Comparison of ENCODE assay signal across 16 cellular contexts in genomic region chr1:226903819-226904710, GRCh38. TPM values are rescaled to one million over a fixed set of nuclear protein-coding genes. Genes with fewer than 3 reads are reported as not detected.
DNase-seq lines count a peak whose midpoint lies in the region; ATAC-seq, FAIRE-seq and TF ChIP-seq lines count a peak whose summit lies in the region.
"Had no signal": no experiment of that assay in that cellular context is flagged by ENCODE, and none has a peak within 500 bp of the region (broad histone marks: within the 10 kb centered on the region; RNA-seq: fewer than 3 reads in every experiment).

No MANE protein-coding gene starts in this region.

- peaks cover 13% of the 10 kb centered on the region for H3K4me1 Mint-ChIP-seq in MCF 10A (ENCODE audit: insufficient read depth, unreplicated experiment)

- peak; percentile 72 for DNase-seq in MCF 10A (ENCODE audit: unreplicated experiment)
- DNase-seq in breast epithelium (ENCODE audit: low spot score in 2 of 2) = no peak
- no peak for DNase-seq in K562 (ENCODE audit: extremely low read depth in 1 of 4, low spot score in 3 of 4)
- peak; percentile 64 for DNase-seq in left kidney (ENCODE audit: low read depth, low spot score)
- DNase-seq in uterus = peak; percentile 62 to 80
- DNase-seq in HK-2 (ENCODE audit: unreplicated experiment) = no peak
- DNase-seq: activated T-cell treated with anti-CD3 and anti-CD28 coated beads for 4 hours; KBM-7; NCI-H226; stimulated activated CD4-positive, alpha-beta T cell treated with anti-CD3 and anti-CD28 coated beads, Interleukin-1b, Interleukin-23, amount 100 ng/mL, for 48 hours; stimulated activated naive CD4-positive, alpha-beta T cell treated with Interleukin-2 at 50 U/mL for 16 hours had no signal

- H3K36me3 Mint-ChIP-seq in MCF 10A (ENCODE audit: insufficient read depth, unreplicated experiment) = peaks cover 4% of the 10 kb centered on the region

- no peaks in the 10 kb centered on the region for H4K20me1 ChIP-seq in K562 (replicated peaks; ENCODE audit: control insufficient read depth, insufficient read depth, low read length)

- TF ChIP-seq CTCF in MCF 10A (IDR thresholded peaks at IDR 0.05; ENCODE audit: unreplicated experiment) (no peak), breast epithelium (IDR thresholded peaks at IDR 0.05) (no peak), K562 (IDR thresholded peaks at IDR 0.05 in 2 of 3, conservative IDR thresholded peaks at IDR 0.05 in 1 of 3; ENCODE audit: insufficient read depth in 2 of 3, low read depth in 1 of 3, low read length in 3 of 3) (no peak), uterus (IDR thresholded peaks at IDR 0.05) (no peak)

- no peak for TF ChIP-seq RAD21 in K562 (CRISPR knock-in tag; conservative IDR thresholded peaks at IDR 0.05 in 1 of 2, IDR thresholded peaks at IDR 0.05 in 1 of 2)

- WGBS in K562 (ENCODE audit: insufficient coverage, low coverage, missing lambda C conversion rate) = 57% methylated on average over 12 of the region's 12 CpGs

- in situ Hi-C loops in K562 (cut with MboI) = no loop called here

- no peak for FAIRE-seq in K562 (lab: Jason Lieb, UNC)

- TF ChIP-seq POLR2A in breast epithelium (IDR thresholded peaks at IDR 0.05) = no peak
- no peak for TF ChIP-seq POLR2A in K562 (conservative IDR thresholded peaks at IDR 0.05)
- TF ChIP-seq POLR2A in uterus (IDR thresholded peaks at IDR 0.05) = no peak

- POLR2A ChIA-PET in MCF 10A (lab: Yijun Ruan, JAX) (no interaction called here), K562 (lab: Yijun Ruan, JAX) (interaction anchor here (0.6 to 1.4 kb wide), 6 partner anchors 8 to 717 kb away, joined by 3 to 4 read pairs (median 3); no protein-coding TSS in a partner anchor)

- BruUV-seq in MCF 10A (replicated peaks; lab: Mats Ljungman, UMichigan) (no TSS peak), K562 (replicated peaks; lab: Mats Ljungman, UMichigan) (no TSS peak)

- no peaks in the 10 kb centered on the region for H3K79me2 ChIP-seq in K562 (ENCODE audit: control insufficient read depth, insufficient read depth, low read length)

- peak overlapping the region in 1 of 2 experiments; percentile 17; a peak in 1 of 4 replicates for H3K9ac ChIP-seq in K562 (ENCODE audit: insufficient read depth in 1 of 2, low read depth in 2 of 2, low read length in 2 of 2)

- H3K27me3 ChIP-seq in breast epithelium (no peaks in the 10 kb centered on the region), K562 (ENCODE audit: control insufficient read depth in 2 of 2, insufficient read depth in 2 of 2, low read length in 2 of 2) (no peaks in the 10 kb centered on the region), uterus (no peaks in the 10 kb centered on the region)
- H3K27me3 ChIP-seq: body of pancreas had no signal

- H3K36me3 ChIP-seq in breast epithelium = no peaks in the 10 kb centered on the region
- H3K36me3 ChIP-seq in K562 (ENCODE audit: control insufficient read depth, insufficient read depth, low read length) = peaks cover 10% of the 10 kb centered on the region; the same call in 2 of the 3 replicates
- no peaks in the 10 kb centered on the region for H3K36me3 ChIP-seq in uterus

- ATAC-seq in K562 (no peak), HG02884 (IDR thresholded peaks at IDR 0.05; ENCODE audit: unreplicated experiment) (no peak)
- ATAC-seq in activated CD4-positive, CD25-positive, alpha-beta regulatory T cell treated with anti-CD3 and anti-CD28 coated beads, Interleukin-2, amount 50 U/mL, for 24 hours = no peak
- ATAC-seq: body of pancreas had no signal

- H3K9me3 ChIP-seq in breast epithelium (no peaks in the 10 kb centered on the region), K562 (replicated peaks; ENCODE audit: control insufficient read depth, insufficient read depth, low read depth, low read length) (no peaks in the 10 kb centered on the region), uterus (no peaks in the 10 kb centered on the region)
- H3K9me3 ChIP-seq: body of pancreas, HAP-1 had no signal

- no peak overlapping the region for H3K4me3 Mint-ChIP-seq in MCF 10A (ENCODE audit: unreplicated experiment)

- no peaks in the 10 kb centered on the region for H3K9me3 Mint-ChIP-seq in MCF 10A (ENCODE audit: unreplicated experiment)

- H3K4me3 ChIP-seq in breast epithelium = no peak overlapping the region
- no peak overlapping the region for H3K4me3 ChIP-seq in K562
- H3K4me3 ChIP-seq in uterus = no peak overlapping the region
- H3K4me3 ChIP-seq: body of pancreas, HAP-1 had no signal

- H3K27ac ChIP-seq in breast epithelium (no peak overlapping the region), K562 (ENCODE audit: extremely low read depth, low read depth, low read length) (no peak overlapping the region), uterus (peak overlapping the region; percentile 35 to 52)
- H3K27ac ChIP-seq: body of pancreas, RWPE1 had no signal

- H3K4me1 ChIP-seq in breast epithelium (no peaks in the 10 kb centered on the region), K562 (replicated peaks in 1 of 2; ENCODE audit: control insufficient read depth in 2 of 2, insufficient read depth in 2 of 2, low read length in 2 of 2) (no peaks in the 10 kb centered on the region), uterus (no peaks in the 10 kb centered on the region)
- H3K4me1 ChIP-seq: body of pancreas, HAP-1 had no signal

- H3K27me3 Mint-ChIP-seq in MCF 10A (ENCODE audit: insufficient read depth, unreplicated experiment) = no peaks in the 10 kb centered on the region

- H3K9me1 ChIP-seq in K562 (ENCODE audit: control insufficient read depth, insufficient read depth, low read length) = no peaks in the 10 kb centered on the region

- intact Hi-C loops in MCF 10A (cut with micrococcal nuclease) (no loop called here), breast epithelium (cut with DNase I; ENCODE audit: low total_unique reads) (no loop called here), K562 (cut with micrococcal nuclease) (no loop called here), uterus (cut with DNase I; ENCODE audit: low total_unique reads) (no loop called here)

- no peak for TF ChIP-seq EP300 in K562 (IDR thresholded peaks at IDR 0.05; ENCODE audit: low read length)

- no peak overlapping the region for H3K4me2 ChIP-seq in K562 (ENCODE audit: insufficient read depth, low read length)

- H2AFZ ChIP-seq in K562 (ENCODE audit: low read depth, low read length) = no peak overlapping the region

- H3K27ac Mint-ChIP-seq in MCF 10A (ENCODE audit: low read depth, unreplicated experiment) = no peak overlapping the region

- CTCF ChIA-PET in MCF 10A (lab: Yijun Ruan, JAX) = interaction anchor here (0.6 kb wide), 1 partner anchor 34 kb away, joined by 3 read pairs; the partner anchor contains the start of gene PSEN2
- CTCF ChIA-PET in K562 (lab: Yijun Ruan, JAX; ENCODE audit: low intra/inter-chr PET ratio) = no interaction called here

TF ChIP-seq in K562, 482 proteins besides CTCF, POLR2A, EP300 and RAD21:
- TF ChIP-seq PHF20 (IDR thresholded peaks at IDR 0.05; ENCODE audit: partially characterized antibody) (no peak), ZNF121 (CRISPR knock-in tag; conservative IDR thresholded peaks at IDR 0.05) (peak; percentile 52), NFIC (IDR thresholded peaks at IDR 0.05) (peak; percentile 42; the same call in 1 of the 2 replicates), GABPB2 (CRISPR knock-in tag; conservative IDR thresholded peaks at IDR 0.05) (no peak), NR2C1 (IDR thresholded peaks at IDR 0.05) (no peak), NR2C1 (tag; IDR thresholded peaks at IDR 0.05) (no peak)
TF ChIP-seq in K562: peak in this region for 2.

RNA-seq across cellular contexts. Expression of gene PSEN2, which starts 33.6 kb away (rescaled TPM):
- total RNA-seq in MCF 10A (2022) = 31.3 and 31.8 TPM in 2 replicates
- 10 to 100 TPM; 27.8 to 31.9 (median 27.9) TPM for total RNA-seq in breast epithelium
- 26.0 and 76.1 TPM in 2 replicates for total RNA-seq in K562 (2011; cell fraction: chromatin; rRNA removed; ENCODE audit: low replicate concordance)
- 54.9 and 66.9 TPM in 2 replicates for total RNA-seq in K562 (2011; cell fraction: nucleolus; rRNA removed)
- 40.9 and 48.3 TPM in 2 replicates for total RNA-seq in K562 (2011; cell fraction: nucleoplasm; rRNA removed)
- 21.3 and 23.7 TPM in 2 replicates for total RNA-seq in K562 (2014; rRNA removed)
- total RNA-seq in K562 (2014; rRNA removed; fragmentation: Illumina TruSeq; extraction: Trizol) = 9.2 and 10.9 TPM in 2 replicates
- total RNA-seq in K562 (2015; rRNA removed; fragmentation: Illumina TruSeq; extraction: Trizol) = 15.1 and 15.2 TPM in 2 replicates
- 19.7 and 21.5 TPM in 2 replicates for total RNA-seq in K562 (2021)
- polyA plus RNA-seq in K562 (2011; rRNA removed) = 12.1 and 12.9 TPM in 2 replicates
- polyA plus RNA-seq in K562 (2011; cell fraction: cytosol; rRNA removed) = 13.0 and 21.6 TPM in 2 replicates
- 25.4 and 41.4 TPM in 2 replicates for polyA plus RNA-seq in K562 (2011; cell fraction: nucleus; rRNA removed)
- 15.3 and 17.8 TPM in 2 replicates for polyA plus RNA-seq in K562 (2012)
- polyA plus RNA-seq in K562 (2014; fragmentation: Illumina TruSeq; extraction: Trizol) = 13.7 and 15.4 TPM in 2 replicates
- polyA plus RNA-seq in K562 (2014; fragmentation: Nextera tagmentation; extraction: Ambion mirVana) = 1 to 10 TPM; 2.3 to 3.3 TPM
- 18.0 and 20.9 TPM in 2 replicates for polyA plus RNA-seq in K562 (2014; rRNA removed)
- 14.2 and 24.8 TPM in 2 replicates for polyA minus RNA-seq in K562 (2011; rRNA and poly(A)+ RNA removed)
- 6.5 and 10.5 TPM in 2 replicates for polyA minus RNA-seq in K562 (2011; cell fraction: cytosol; rRNA and poly(A)+ RNA removed)
- polyA minus RNA-seq in K562 (2011; cell fraction: nucleus; rRNA and poly(A)+ RNA removed) = 16.0 and 20.1 TPM in 2 replicates
- 10 to 100 TPM; 12.8 to 80.9 (median 31.3) TPM for total RNA-seq in uterus

RNA-seq across cellular contexts. Expression of gene COQ8A, which starts 36.0 kb away (rescaled TPM):
- 22.1 and 26.4 TPM in 2 replicates for total RNA-seq in MCF 10A (2022)
- 100 to 1,000 TPM in 1 of 3 donors, 10 to 100 TPM in 2; 51.8 to 307 (median 60.6) TPM for total RNA-seq in breast epithelium
- total RNA-seq in K562 (2011; cell fraction: chromatin; rRNA removed; ENCODE audit: low replicate concordance) = 36.8 and 53.6 TPM in 2 replicates
- 34.5 and 34.7 TPM in 2 replicates for total RNA-seq in K562 (2011; cell fraction: nucleolus; rRNA removed)
- 35.6 and 48.2 TPM in 2 replicates for total RNA-seq in K562 (2011; cell fraction: nucleoplasm; rRNA removed)
- total RNA-seq in K562 (2014; rRNA removed) = 40.1 and 45.0 TPM in 2 replicates
- total RNA-seq in K562 (2014; rRNA removed; fragmentation: Illumina TruSeq; extraction: Trizol) = 18.4 and 18.6 TPM in 2 replicates
- 20.5 and 20.7 TPM in 2 replicates for total RNA-seq in K562 (2015; rRNA removed; fragmentation: Illumina TruSeq; extraction: Trizol)
- total RNA-seq in K562 (2021) = 44.3 and 54.3 TPM in 2 replicates
- polyA plus RNA-seq in K562 (2011; rRNA removed) = 38.4 and 40.1 TPM in 2 replicates
- polyA plus RNA-seq in K562 (2011; cell fraction: cytosol; rRNA removed) = 36.3 and 44.9 TPM in 2 replicates
- polyA plus RNA-seq in K562 (2011; cell fraction: nucleus; rRNA removed) = 78.8 and 89.1 TPM in 2 replicates
- polyA plus RNA-seq in K562 (2012) = 27.1 and 42.6 TPM in 2 replicates
- 32.4 and 42.5 TPM in 2 replicates for polyA plus RNA-seq in K562 (2014; fragmentation: Illumina TruSeq; extraction: Trizol)
- 1 to 10 TPM; 2.6 to 4.1 TPM for polyA plus RNA-seq in K562 (2014; fragmentation: Nextera tagmentation; extraction: Ambion mirVana)
- polyA plus RNA-seq in K562 (2014; rRNA removed) = 38.0 and 45.7 TPM in 2 replicates
- 18.9 and 22.0 TPM in 2 replicates for polyA minus RNA-seq in K562 (2011; rRNA and poly(A)+ RNA removed)
- 18.2 and 22.0 TPM in 2 replicates for polyA minus RNA-seq in K562 (2011; cell fraction: cytosol; rRNA and poly(A)+ RNA removed)
- 18.6 and 21.1 TPM in 2 replicates for polyA minus RNA-seq in K562 (2011; cell fraction: nucleus; rRNA and poly(A)+ RNA removed)
- 10 to 100 TPM; 22.8 to 41.7 (median 27.7) TPM for total RNA-seq in uterus

Comparison
In these comparisons a context has a peak if more than half of its experiments do, and no peak if none do; other contexts are left out.
1. DNase-seq: peak in MCF 10A (single experiment), left kidney (single experiment) and uterus (2 of 2); none in breast epithelium (0 of 2), K562 (0 of 4) and HK-2 (single experiment).
2. H3K27ac ChIP-seq: peak in uterus (2 of 2); none in breast epithelium (0 of 2) and K562 (single experiment).